ENCODE assay signal across 13 cellular contexts in the genomic region with DNA sequence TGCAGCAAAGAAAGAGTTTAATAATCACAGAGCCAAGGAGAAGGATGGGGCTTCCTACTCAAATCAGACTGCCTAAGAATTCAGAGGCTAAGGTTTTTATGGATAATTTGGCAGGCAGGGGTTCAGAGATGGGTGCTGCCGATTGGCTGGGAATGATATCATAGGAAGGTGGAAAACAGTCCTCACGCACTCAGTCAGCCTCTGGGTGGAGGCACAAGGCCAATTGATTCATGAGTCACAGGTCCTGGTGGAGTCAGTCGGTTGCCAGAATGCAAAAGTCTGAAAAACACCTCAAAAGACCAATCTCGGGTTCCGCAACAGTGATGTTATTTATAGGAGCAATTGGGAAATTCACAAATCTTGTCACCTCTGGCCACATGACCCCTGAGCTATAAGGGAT.
DNase-seq lines count a peak whose midpoint lies in the region; ATAC-seq and TF ChIP-seq lines count a peak whose summit lies in the region.
"Had no signal": no experiment of that assay in that cellular context is flagged by ENCODE, and none has a peak within 500 bp of the region (broad histone marks: within the 10 kb centered on the region; RNA-seq: fewer than 3 reads in every experiment).

No MANE protein-coding gene starts in this region.

- peaks cover 0 to 10% of the 10 kb centered on the region in 2 donors for H3K9me3 ChIP-seq in breast epithelium

- no peaks in the 10 kb centered on the region for H3K4me1 ChIP-seq in breast epithelium

- peak; percentile 83 for DNase-seq in MCF 10A (ENCODE audit: unreplicated experiment)
- no peak for DNase-seq in breast epithelium (ENCODE audit: low spot score in 2 of 2)
- peak; percentile 74 for DNase-seq in RWPE1 (ENCODE audit: low spot score)
- peak; percentile 90 for DNase-seq in fibroblast of mammary gland (ENCODE audit: low read depth)
- no peak for DNase-seq in dedifferentiated amniotic fluid mesenchymal stem cell (ENCODE audit: extremely low spot score)
- no peak for DNase-seq in D341Med (ENCODE audit: low spot score)
- DNase-seq in MV-4-11 (lab: John Stamatoyannopoulos, UW) = no peak
- DNase-seq: effector CD4-positive, alpha-beta T cell; NCI-H1417 treated with DMSO at 0.1 percent for 48 hours; NCI-H69; right cardiac atrium had no signal

- H3K36me3 Mint-ChIP-seq in MCF 10A (ENCODE audit: insufficient read depth, unreplicated experiment) = no peaks in the 10 kb centered on the region
- H3K36me3 Mint-ChIP-seq: activated naive CD8-positive, alpha-beta T cell had no signal

- no peak for TF ChIP-seq POLR2A in breast epithelium (IDR thresholded peaks at IDR 0.05)

- POLR2A ChIA-PET in MCF 10A (lab: Yijun Ruan, JAX) (interaction anchor here (1.4 kb wide), 1 partner anchor 18 kb away, joined by 4 read pairs; no protein-coding TSS in a partner anchor), RWPE1 (lab: Yijun Ruan, JAX; ENCODE audit: low non-redundant PET) (no interaction called here)

- ATAC-seq in GM18870 (IDR thresholded peaks at IDR 0.05; ENCODE audit: unreplicated experiment) = no peak
- ATAC-seq: right cardiac atrium had no signal

- no peak overlapping the region for H3K27ac Mint-ChIP-seq in MCF 10A (ENCODE audit: low read depth, unreplicated experiment)
- H3K27ac Mint-ChIP-seq: activated naive CD8-positive, alpha-beta T cell had no signal

- TF ChIP-seq CTCF in MCF 10A (IDR thresholded peaks at IDR 0.05; ENCODE audit: unreplicated experiment) (no peak), breast epithelium (IDR thresholded peaks at IDR 0.05) (no peak), RWPE1 (conservative IDR thresholded peaks at IDR 0.05; ENCODE audit: low read depth) (no peak), fibroblast of mammary gland (conservative IDR thresholded peaks at IDR 0.05; ENCODE audit: control insufficient read depth, insufficient read depth, low read depth, low read length) (no peak)

- CTCF ChIA-PET in MCF 10A (lab: Yijun Ruan, JAX) = interaction anchor here (0.6 to 0.9 kb wide), 3 partner anchors 16 to 332 kb away, joined by 3 to 5 read pairs (median 3); no protein-coding TSS in a partner anchor
- CTCF ChIA-PET in RWPE1 (lab: Yijun Ruan, JAX) = no interaction called here

- intact Hi-C loops in MCF 10A (cut with micrococcal nuclease) (loop anchor here (5.0 to 10.0 kb wide), 2 partner anchors 66 to 293 kb away; no protein-coding TSS in a partner anchor), breast epithelium (cut with DNase I; ENCODE audit: low total_unique reads) (no loop called here)

- peaks cover 8% of the 10 kb centered on the region for H3K4me1 Mint-ChIP-seq in MCF 10A (ENCODE audit: insufficient read depth, unreplicated experiment)

- H3K27ac ChIP-seq in breast epithelium = no peak overlapping the region
- H3K27ac ChIP-seq in RWPE1 = no peak overlapping the region

- H3K27me3 ChIP-seq in breast epithelium = no peaks in the 10 kb centered on the region

- no peaks in the 10 kb centered on the region for H3K36me3 ChIP-seq in breast epithelium

- no peaks in the 10 kb centered on the region for H3K27me3 Mint-ChIP-seq in MCF 10A (ENCODE audit: insufficient read depth, unreplicated experiment)
- H3K27me3 Mint-ChIP-seq: activated naive CD8-positive, alpha-beta T cell had no signal

- H3K9me3 Mint-ChIP-seq in MCF 10A (ENCODE audit: unreplicated experiment) = peaks cover 22% of the 10 kb centered on the region

- no TSS peak for BruUV-seq in MCF 10A (replicated peaks; lab: Mats Ljungman, UMichigan)

- H3K4me3 ChIP-seq in breast epithelium = no peak overlapping the region
- no peak overlapping the region for H3K4me3 ChIP-seq in fibroblast of mammary gland (ENCODE audit: control insufficient read depth, low read depth, low read length)

- no peak overlapping the region for H3K4me3 Mint-ChIP-seq in MCF 10A (ENCODE audit: unreplicated experiment)
- H3K4me3 Mint-ChIP-seq: activated naive CD8-positive, alpha-beta T cell had no signal

Comparison
In these comparisons a context has a peak if more than half of its experiments do, and no peak if none do; other contexts are left out.
1. DNase-seq: peak in MCF 10A (single experiment), RWPE1 (single experiment) and fibroblast of mammary gland (single experiment); none in breast epithelium (0 of 2), dedifferentiated amniotic fluid mesenchymal stem cell (single experiment), D341Med (single experiment) and MV-4-11 (single experiment).